In the genomic region with DNA sequence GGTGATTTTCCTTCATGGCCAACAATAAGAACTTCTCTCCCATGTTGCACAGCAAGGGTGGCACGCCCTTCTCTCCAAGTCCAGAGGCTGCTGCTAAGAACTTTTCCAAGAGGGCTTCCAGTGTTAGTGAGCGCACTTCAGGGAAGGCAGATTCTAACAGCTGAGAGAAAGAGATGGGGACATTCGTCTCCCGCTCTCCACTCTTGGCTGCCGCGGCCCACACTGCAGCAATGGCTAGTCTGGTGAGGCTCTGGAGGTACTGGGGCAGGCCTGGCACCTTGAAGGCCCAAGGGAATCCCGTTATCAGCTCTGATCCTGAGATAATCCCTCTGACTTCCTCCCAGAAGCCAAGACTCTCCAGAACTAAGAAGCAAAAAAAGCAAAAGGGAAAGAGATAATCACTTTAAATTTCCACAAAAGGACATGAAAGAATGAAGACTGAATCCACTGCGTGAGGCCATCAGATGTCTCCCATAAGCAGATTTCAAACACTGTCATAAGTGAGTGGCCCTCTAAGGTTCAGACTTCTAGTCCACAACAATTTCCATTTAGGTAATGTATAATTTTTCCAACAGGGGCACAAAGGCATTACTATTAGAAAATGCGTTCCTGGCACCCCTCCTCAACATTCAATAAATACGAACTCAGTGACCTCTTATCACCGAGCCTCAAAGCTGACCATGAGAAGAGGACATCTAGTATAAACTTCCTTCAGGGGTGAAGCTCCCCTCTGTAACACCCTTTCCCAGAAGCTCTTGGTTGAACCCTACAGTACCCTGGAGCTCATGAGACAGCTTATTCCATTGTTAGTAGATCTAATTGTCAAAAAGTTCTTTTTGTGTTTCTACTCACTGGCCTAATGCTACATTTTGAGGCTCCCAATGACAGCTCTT, we compare ENCODE assay signal across 9 cellular contexts.
DNase-seq lines count a peak whose midpoint lies in the region; ATAC-seq, FAIRE-seq and TF ChIP-seq lines count a peak whose summit lies in the region.
"Had no signal": no experiment of that assay in that cellular context is flagged by ENCODE, and none has a peak within 500 bp of the region (broad histone marks: within the 10 kb centered on the region; RNA-seq: fewer than 3 reads in every experiment).

No MANE protein-coding gene starts in this region.

- H3K4me1 ChIP-seq in right lobe of liver: peaks cover 0 to 26% (median 7%) of the 10 kb centered on the region in 4 donors
- peaks cover 5 to 26% (median 14%) of the 10 kb centered on the region in 4 donors for H3K4me1 ChIP-seq in transverse colon

- TF ChIP-seq POLR2A in right lobe of liver (IDR thresholded peaks at IDR 0.05) (no peak), transverse colon (IDR thresholded peaks at IDR 0.05) (no peak)

- H3K36me3 Mint-ChIP-seq in activated T-cell treated with anti-CD3 and anti-CD28 coated beads, Interleukin-2, amount 50 U/mL, for 24 hours (ENCODE audit: low read depth): peaks cover 56% of the 10 kb centered on the region
- peaks cover 46% of the 10 kb centered on the region for H3K36me3 Mint-ChIP-seq in activated T-cell treated with anti-CD3 and anti-CD28 coated beads, Interleukin-2, amount 50 U/mL, for 4 hours (ENCODE audit: insufficient read depth)
- peaks cover 25 to 30% of the 10 kb centered on the region in 2 donors for H3K36me3 Mint-ChIP-seq in activated naive CD4-positive, alpha-beta T cell treated with anti-CD3 and anti-CD28 coated beads, Interleukin-2, amount 50 U/mL, for 72 hours

- 73% methylated on average over 6 of the region's 11 CpGs for WGBS in right lobe of liver (ENCODE audit: insufficient coverage, low coverage, low lambda C conversion rate, missing lambda C conversion rate)
- WGBS in transverse colon (ENCODE audit: low coverage in 1 of 2), 2 donors: 94 to 100% methylated on average over 4 to 11 of the region's 11 CpGs

- no peak overlapping the region for H3K4me3 Mint-ChIP-seq in activated T-cell treated with anti-CD3 and anti-CD28 coated beads, Interleukin-2, amount 50 U/mL, for 24 hours
- H3K4me3 Mint-ChIP-seq in activated T-cell treated with anti-CD3 and anti-CD28 coated beads, Interleukin-2, amount 50 U/mL, for 4 hours: no peak overlapping the region

- H3K9me3 ChIP-seq in right lobe of liver: no peaks in the 10 kb centered on the region
- no peaks in the 10 kb centered on the region for H3K9me3 ChIP-seq in transverse colon

- TF ChIP-seq EP300 in transverse colon (IDR thresholded peaks at IDR 0.05; ENCODE audit: low read depth): no peak

- intact Hi-C loops in right lobe of liver (cut with DNase I): no loop called here
- intact Hi-C loops in transverse colon (cut with DNase I; ENCODE audit: low total_unique reads): no loop called here

- no peak for ATAC-seq in activated T-cell treated with anti-CD3 and anti-CD28 coated beads, Interleukin-2, amount 50 U/mL, for 4 hours
- no peak for ATAC-seq in activated naive CD4-positive, alpha-beta T cell treated with anti-CD3 and anti-CD28 coated beads, Interleukin-2, amount 50 U/mL, for 72 hours
- ATAC-seq in right lobe of liver: peak in 2 of 4 donors; percentile 5 to 45
- no peak for ATAC-seq in GM18873 (IDR thresholded peaks at IDR 0.05; ENCODE audit: low FRiP score, unreplicated experiment)

- no peak for FAIRE-seq in GM19239 (lab: Jason Lieb, UNC)

- no peaks in the 10 kb centered on the region for H3K27me3 Mint-ChIP-seq in activated T-cell treated with anti-CD3 and anti-CD28 coated beads, Interleukin-2, amount 50 U/mL, for 24 hours
- H3K27me3 Mint-ChIP-seq in activated T-cell treated with anti-CD3 and anti-CD28 coated beads, Interleukin-2, amount 50 U/mL, for 4 hours (ENCODE audit: low read depth): no peaks in the 10 kb centered on the region

- peak overlapping the region; percentile 90 for H3K27ac Mint-ChIP-seq in activated T-cell treated with anti-CD3 and anti-CD28 coated beads, Interleukin-2, amount 50 U/mL, for 24 hours
- peak overlapping the region; percentile 54 to 90 for H3K27ac Mint-ChIP-seq in activated naive CD4-positive, alpha-beta T cell treated with anti-CD3 and anti-CD28 coated beads, Interleukin-2, amount 50 U/mL, for 72 hours

- H3K4me1 Mint-ChIP-seq in activated T-cell treated with anti-CD3 and anti-CD28 coated beads, Interleukin-2, amount 50 U/mL, for 24 hours (ENCODE audit: low read depth): peaks cover 29% of the 10 kb centered on the region
- H3K4me1 Mint-ChIP-seq in activated T-cell treated with anti-CD3 and anti-CD28 coated beads, Interleukin-2, amount 50 U/mL, for 4 hours (ENCODE audit: low read depth): peaks cover 17% of the 10 kb centered on the region

- no peak for DNase-seq in activated T-cell treated with anti-CD3 and anti-CD28 coated beads, Interleukin-2, amount 50 U/mL, for 24 hours
- no peak for DNase-seq in activated T-cell treated with anti-CD3 and anti-CD28 coated beads, Interleukin-2, amount 50 U/mL, for 4 hours
- no peak for DNase-seq in activated naive CD4-positive, alpha-beta T cell treated with anti-CD3 and anti-CD28 coated beads, Interleukin-2, amount 50 U/mL, for 72 hours (ENCODE audit: low spot score in 2 of 2)
- DNase-seq in right lobe of liver (no peak), transverse colon (no peak), SW 1271 (lab: John Stamatoyannopoulos, UW) (no peak), GM19239 (ENCODE audit: insufficient read length, low spot score) (no peak)
- DNase-seq: NCI-H187 treated with DMSO at 0.1 percent for 48 hours had no signal

- H3K4me3 ChIP-seq in right lobe of liver: no peak overlapping the region
- no peak overlapping the region for H3K4me3 ChIP-seq in transverse colon

- in situ Hi-C loops in transverse colon (cut with MboI; ENCODE audit: low pct_ligation_motif_present in 1 of 4, low pct_unique_long_range_greater_than_20kb in 1 of 4, low sequenced_read_pairs in 3 of 4): no loop called here

- H3K36me3 ChIP-seq in right lobe of liver: no peaks in the 10 kb centered on the region
- no peaks in the 10 kb centered on the region for H3K36me3 ChIP-seq in transverse colon

- H3K27ac ChIP-seq in right lobe of liver (peak overlapping the region; percentile 66 to 85 (median 76)), transverse colon (peak overlapping the region; percentile 70 to 78 (median 77))

- H3K9me3 Mint-ChIP-seq in activated T-cell treated with anti-CD3 and anti-CD28 coated beads, Interleukin-2, amount 50 U/mL, for 24 hours: no peaks in the 10 kb centered on the region
- no peaks in the 10 kb centered on the region for H3K9me3 Mint-ChIP-seq in activated T-cell treated with anti-CD3 and anti-CD28 coated beads, Interleukin-2, amount 50 U/mL, for 4 hours
- H3K9me3 Mint-ChIP-seq in activated naive CD4-positive, alpha-beta T cell treated with anti-CD3 and anti-CD28 coated beads, Interleukin-2, amount 50 U/mL, for 72 hours: no peaks in the 10 kb centered on the region

- TF ChIP-seq CTCF in right lobe of liver (IDR thresholded peaks at IDR 0.05) (no peak), transverse colon (IDR thresholded peaks at IDR 0.05) (no peak)

- H3K27me3 ChIP-seq in right lobe of liver (no peaks in the 10 kb centered on the region), transverse colon (no peaks in the 10 kb centered on the region)
